Comparison of ENCODE assay signal across 9 cellular contexts in the genomic region with DNA sequence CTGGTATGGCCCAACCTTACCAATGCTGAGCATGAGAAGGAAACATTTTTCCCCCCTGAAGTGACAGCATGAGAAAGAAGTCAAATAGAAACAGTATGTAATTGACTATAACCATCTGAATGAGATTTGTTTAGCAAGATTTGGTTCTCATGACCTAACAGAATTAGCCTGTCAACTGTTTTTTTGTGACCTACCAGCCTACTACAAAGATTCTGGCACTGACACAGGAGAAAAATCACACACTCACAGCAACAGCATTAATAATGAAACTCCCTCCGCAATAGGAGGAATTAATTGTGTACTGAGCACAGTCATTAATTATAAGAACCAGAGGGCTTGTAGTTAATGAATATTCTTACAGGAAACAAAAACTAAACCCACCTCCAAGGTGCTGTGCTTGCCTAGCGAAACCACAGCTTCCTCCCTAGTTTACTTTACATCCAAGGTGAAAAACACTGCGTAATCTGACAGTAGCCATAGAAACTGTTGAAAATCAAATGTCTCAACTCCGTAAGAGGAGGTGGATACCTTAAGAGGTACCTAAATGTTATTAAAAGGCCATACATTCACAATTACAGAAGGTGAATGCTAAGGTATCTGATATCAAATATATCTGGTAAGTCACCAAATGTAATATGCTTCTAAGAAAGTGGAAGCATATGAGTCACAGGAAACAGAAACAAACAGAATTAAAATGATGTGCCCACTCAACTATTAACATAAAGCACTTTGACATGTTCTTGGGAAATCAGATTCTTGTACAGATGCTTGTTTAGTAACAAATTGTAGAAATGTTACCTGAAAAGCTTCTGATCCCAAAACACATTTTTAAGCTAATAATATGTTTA. TPM values are rescaled to one million over a fixed set of nuclear protein-coding genes. Genes with fewer than 3 reads are reported as not detected.
DNase-seq lines count a peak whose midpoint lies in the region; ATAC-seq and TF ChIP-seq lines count a peak whose summit lies in the region.
"Had no signal": no experiment of that assay in that cellular context is flagged by ENCODE, and none has a peak within 500 bp of the region (broad histone marks: within the 10 kb centered on the region; RNA-seq: fewer than 3 reads in every experiment).

No MANE protein-coding gene starts in this region.

- no peaks in the 10 kb centered on the region for H3K36me3 ChIP-seq in ovary

- no peaks in the 10 kb centered on the region for H3K36me3 Mint-ChIP-seq in activated naive CD4-positive, alpha-beta T cell treated with anti-CD3 and anti-CD28 coated beads, Interleukin-2, amount 10 ng/mL, durations not matched to agents 7 days and 5 days
- H3K36me3 Mint-ChIP-seq in activated naive CD4-positive, alpha-beta T cell treated with anti-CD3 and anti-CD28 coated beads for 36 hours (ENCODE audit: low read depth), result no peaks in the 10 kb centered on the region
- no peaks in the 10 kb centered on the region for H3K36me3 Mint-ChIP-seq in stimulated activated memory B cell treated with anti-CD40 and anti-IgM and Interleukin-4, amounts not matched to agents 10 μg/mL and 1 μg/mL and 100 μg/mL, for 72 hours

- peak; percentile 37 for DNase-seq in activated naive CD4-positive, alpha-beta T cell treated with anti-CD3 and anti-CD28 coated beads, Interleukin-2, amount 10 ng/mL, durations not matched to agents 7 days and 5 days
- DNase-seq in activated naive CD4-positive, alpha-beta T cell treated with anti-CD3 and anti-CD28 coated beads for 36 hours, result no peak
- DNase-seq in T-helper 22 cell (ENCODE audit: low read depth), result peak; percentile 12
- no peak for DNase-seq in ovary
- no peak for DNase-seq in mesenteric fat pad (ENCODE audit: low spot score)
- no peak for DNase-seq in CD1c-positive myeloid dendritic cell (ENCODE audit: extremely low spot score)
- DNase-seq: Caco-2 had no signal

- no peak for TF ChIP-seq POLR2A in ovary (IDR thresholded peaks at IDR 0.05)

- no peaks in the 10 kb centered on the region for H3K27me3 Mint-ChIP-seq in activated naive CD4-positive, alpha-beta T cell treated with anti-CD3 and anti-CD28 coated beads, Interleukin-2, amount 10 ng/mL, durations not matched to agents 7 days and 5 days
- no peaks in the 10 kb centered on the region for H3K27me3 Mint-ChIP-seq in activated naive CD4-positive, alpha-beta T cell treated with anti-CD3 and anti-CD28 coated beads for 36 hours (ENCODE audit: low read depth)
- H3K27me3 Mint-ChIP-seq in stimulated activated memory B cell treated with anti-CD40 and anti-IgM and Interleukin-4, amounts not matched to agents 10 μg/mL and 1 μg/mL and 100 μg/mL, for 72 hours, result peaks cover 21% of the 10 kb centered on the region

- H3K27ac ChIP-seq in ovary, result no peak overlapping the region

- no peaks in the 10 kb centered on the region for H3K27me3 ChIP-seq in ovary

- no peak for TF ChIP-seq CTCF in ovary (IDR thresholded peaks at IDR 0.05)

- intact Hi-C loops in activated naive CD4-positive, alpha-beta T cell treated with anti-CD3 and anti-CD28 coated beads for 36 hours (cut with micrococcal nuclease), result no loop called here
- intact Hi-C loops in ovary (cut with DNase I), result no loop called here

- no peak for TF ChIP-seq EP300 in ovary (IDR thresholded peaks at IDR 0.05)

- peak overlapping the region; percentile 60 for H3K27ac Mint-ChIP-seq in activated naive CD4-positive, alpha-beta T cell treated with anti-CD3 and anti-CD28 coated beads, Interleukin-2, amount 10 ng/mL, durations not matched to agents 7 days and 5 days
- H3K27ac Mint-ChIP-seq in activated naive CD4-positive, alpha-beta T cell treated with anti-CD3 and anti-CD28 coated beads for 36 hours, result no peak overlapping the region
- no peak overlapping the region for H3K27ac Mint-ChIP-seq in stimulated activated memory B cell treated with anti-CD40 and anti-IgM and Interleukin-4, amounts not matched to agents 10 μg/mL and 1 μg/mL and 100 μg/mL, for 72 hours

- no peaks in the 10 kb centered on the region for H3K9me3 Mint-ChIP-seq in activated naive CD4-positive, alpha-beta T cell treated with anti-CD3 and anti-CD28 coated beads, Interleukin-2, amount 10 ng/mL, durations not matched to agents 7 days and 5 days
- no peaks in the 10 kb centered on the region for H3K9me3 Mint-ChIP-seq in activated naive CD4-positive, alpha-beta T cell treated with anti-CD3 and anti-CD28 coated beads for 36 hours
- H3K9me3 Mint-ChIP-seq in stimulated activated memory B cell treated with anti-CD40 and anti-IgM and Interleukin-4, amounts not matched to agents 10 μg/mL and 1 μg/mL and 100 μg/mL, for 72 hours, result peaks cover 4% of the 10 kb centered on the region

- H3K9me3 ChIP-seq in ovary, result peaks cover 0 to 7% of the 10 kb centered on the region in 2 donors
- H3K9me3 ChIP-seq: Caco-2 had no signal

- no peak overlapping the region for H3K4me3 ChIP-seq in ovary

- no peaks in the 10 kb centered on the region for H3K4me1 ChIP-seq in ovary (ENCODE audit: insufficient read depth)
- H3K4me1 ChIP-seq: Caco-2 had no signal

- WGBS in ovary, 3 donors, result 77 to 80% (median 80%) methylated on average over 4 of the region's 4 CpGs

- CTCF ChIA-PET in activated naive CD4-positive, alpha-beta T cell treated with anti-CD3 and anti-CD28 coated beads, Interleukin-2, amount 10 ng/mL, durations not matched to agents 7 days and 5 days (lab: Charles Lee), result no interaction called here
- CTCF ChIA-PET in activated naive CD4-positive, alpha-beta T cell treated with anti-CD3 and anti-CD28 coated beads for 36 hours (lab: Charles Lee), result no interaction called here

- peak overlapping the region; percentile 23 for H3K4me3 Mint-ChIP-seq in activated naive CD4-positive, alpha-beta T cell treated with anti-CD3 and anti-CD28 coated beads, Interleukin-2, amount 10 ng/mL, durations not matched to agents 7 days and 5 days
- no peak overlapping the region for H3K4me3 Mint-ChIP-seq in activated naive CD4-positive, alpha-beta T cell treated with anti-CD3 and anti-CD28 coated beads for 36 hours
- peak overlapping the region; percentile 5 for H3K4me3 Mint-ChIP-seq in stimulated activated memory B cell treated with anti-CD40 and anti-IgM and Interleukin-4, amounts not matched to agents 10 μg/mL and 1 μg/mL and 100 μg/mL, for 72 hours

- peaks cover 16% of the 10 kb centered on the region for H3K4me1 Mint-ChIP-seq in activated naive CD4-positive, alpha-beta T cell treated with anti-CD3 and anti-CD28 coated beads, Interleukin-2, amount 10 ng/mL, durations not matched to agents 7 days and 5 days
- peaks cover 13% of the 10 kb centered on the region for H3K4me1 Mint-ChIP-seq in activated naive CD4-positive, alpha-beta T cell treated with anti-CD3 and anti-CD28 coated beads for 36 hours (ENCODE audit: low read depth)
- H3K4me1 Mint-ChIP-seq in stimulated activated memory B cell treated with anti-CD40 and anti-IgM and Interleukin-4, amounts not matched to agents 10 μg/mL and 1 μg/mL and 100 μg/mL, for 72 hours, result no peaks in the 10 kb centered on the region

- peak; percentile 88 for ATAC-seq in HG02938 (IDR thresholded peaks at IDR 0.05; ENCODE audit: unreplicated experiment)
- ATAC-seq in stimulated activated memory B cell treated with anti-CD40 and anti-IgM and Interleukin-4, amounts not matched to agents 10 μg/mL and 1 μg/mL and 100 μg/mL, for 72 hours, result no peak

RNA-seq across cellular contexts. Expression of gene MMRN1, which starts 35.0 kb away (rescaled TPM):
- under 1 TPM; 0.05 to 0.10 TPM for total RNA-seq in activated naive CD4-positive, alpha-beta T cell treated with anti-CD3 and anti-CD28 coated beads for 36 hours
- total RNA-seq in ovary (10 to 100 TPM in 4 of 7 donors, 1 to 10 TPM in 3; 2.9 to 40.4 (median 17.8) TPM), mesenteric fat pad (16.7 TPM)
- polyA plus RNA-seq in ovary, result 10 to 100 TPM; 30.8 to 38.3 TPM
- total RNA-seq: Caco-2 had no signal

Comparison
In these comparisons a context has a peak if more than half of its experiments do, and no peak if none do; other contexts are left out.
1. DNase-seq: peak in activated naive CD4-positive, alpha-beta T cell treated with anti-CD3 and anti-CD28 coated beads, Interleukin-2, amount 10 ng/mL, durations not matched to agents 7 days and 5 days (single experiment) and T-helper 22 cell (single experiment); none in activated naive CD4-positive, alpha-beta T cell treated with anti-CD3 and anti-CD28 coated beads for 36 hours (single experiment), ovary (0 of 5), mesenteric fat pad (single experiment) and CD1c-positive myeloid dendritic cell (single experiment).